8 cellular contexts compared by ENCODE assay signal in the genomic region with DNA sequence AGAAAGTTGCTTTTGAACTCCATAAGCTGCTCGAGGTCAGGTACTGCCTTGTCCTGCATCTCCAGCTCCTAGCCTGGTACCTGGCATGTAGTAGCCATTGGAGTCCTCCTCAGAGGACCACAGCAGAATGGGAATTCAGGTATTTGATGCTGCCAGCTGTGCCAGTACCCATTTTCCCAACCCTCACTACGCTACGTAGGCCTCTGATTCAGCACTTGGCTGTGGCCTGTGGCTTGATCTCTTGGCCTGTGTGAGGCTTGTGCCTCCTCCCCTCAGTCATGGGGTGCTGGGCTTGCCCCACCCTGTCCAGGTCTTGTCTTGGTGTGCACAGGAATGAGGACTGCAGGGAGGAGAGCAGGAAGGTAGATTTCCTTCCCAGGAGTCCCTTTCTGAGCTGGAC. TPM values are rescaled to one million over a fixed set of nuclear protein-coding genes. Genes with fewer than 3 reads are reported as not detected.
A peak's percentile ranks its signal among the peaks of the same experiment; 100 is the strongest.
DNase-seq lines count a peak whose midpoint lies in the region; ATAC-seq and TF ChIP-seq lines count a peak whose summit lies in the region.

No MANE protein-coding gene starts in this region.

- H3K4me3 ChIP-seq in gastroesophageal sphincter (no peak overlapping the region), aorta (ENCODE audit: low read length in 2 of 2) (no peak overlapping the region)

- intact Hi-C loops in aorta (cut with DNase I), result no loop called here

- peak overlapping the region in 2 of 4 donors; percentile 2 to 18 for H3K27ac ChIP-seq in gastroesophageal sphincter
- H3K27ac ChIP-seq in aorta (ENCODE audit: low read depth in 1 of 2, low read length in 2 of 2), result peak overlapping the region; percentile 84 to 96

- H3K27me3 ChIP-seq in gastroesophageal sphincter (no peaks in the 10 kb centered on the region), aorta (ENCODE audit: control insufficient read depth in 1 of 2, insufficient read depth in 2 of 2, low read length in 1 of 2) (no peaks in the 10 kb centered on the region)

- TF ChIP-seq POLR2A in gastroesophageal sphincter (IDR thresholded peaks at IDR 0.05), result no peak

- peaks cover 0 to 45% of the 10 kb centered on the region in 2 donors for H3K36me3 ChIP-seq in gastroesophageal sphincter
- H3K36me3 ChIP-seq in aorta (ENCODE audit: control insufficient read depth in 1 of 2, insufficient read depth in 2 of 2, low read length in 1 of 2), result no peaks in the 10 kb centered on the region

- peak; percentile 41 for ATAC-seq in GM19035 (IDR thresholded peaks at IDR 0.05; ENCODE audit: unreplicated experiment)
- peak; percentile 43 for ATAC-seq in HG03139 (IDR thresholded peaks at IDR 0.05; ENCODE audit: unreplicated experiment)
- peak; percentile 51 for ATAC-seq in gastroesophageal sphincter
- peak; percentile 59 for ATAC-seq in aorta (ENCODE audit: low FRiP score)

- no peaks in the 10 kb centered on the region for H3K9me3 ChIP-seq in gastroesophageal sphincter
- H3K9me3 ChIP-seq in aorta (ENCODE audit: control insufficient read depth, low read length), result no peaks in the 10 kb centered on the region

- peaks cover 0 to 52% (median 11%) of the 10 kb centered on the region in 3 donors for H3K4me1 ChIP-seq in gastroesophageal sphincter
- H3K4me1 ChIP-seq in aorta (ENCODE audit: control insufficient read depth in 1 of 2, insufficient read depth in 2 of 2, low read length in 2 of 2), result peaks cover 0 to 12% of the 10 kb centered on the region in 2 donors

- 50% methylated on average over 1 of the region's 3 CpGs; no CpG with 5 or more reads in 1 of the 2 donors for WGBS in gastroesophageal sphincter (ENCODE audit: low coverage in 1 of 2), 2 donors
- 11 to 18% methylated on average over 3 of the region's 3 CpGs for WGBS in aorta, 2 donors

- no peak for TF ChIP-seq EP300 in gastroesophageal sphincter (IDR thresholded peaks at IDR 0.05)

- no peak for TF ChIP-seq CTCF in gastroesophageal sphincter (IDR thresholded peaks at IDR 0.05)

- DNase-seq in AG08396 (ENCODE audit: low spot score) (peak; percentile 49), UCSD-AML1 (lab: John Stamatoyannopoulos, UW; ENCODE audit: unreplicated experiment) (peak; percentile 53), aorta (peak in 1 of 2 donors; percentile 69), amygdala (lab: John Stamatoyannopoulos, UW) (no peak)
- DNase-seq in activated CD4-positive, CD25-positive, alpha-beta regulatory T cell (lab: John Stamatoyannopoulos, UW), result no peak

RNA-seq across cellular contexts. Expression of a gene that starts 11.8 kb away (rescaled TPM):
- total RNA-seq in gastroesophageal sphincter (10 to 100 TPM; 19.5 to 27.1 (median 23.6) TPM), aorta (10 to 100 TPM; 48.7 to 60.4 TPM)
- 10 to 100 TPM in 1 of 2 donors, 1 to 10 TPM in 1; 8.6 to 12.5 TPM for polyA plus RNA-seq in aorta

Comparison
In these comparisons a context has a peak if more than half of its experiments do, and no peak if none do; other contexts are left out.
1. DNase-seq: peak in AG08396 (single experiment) and UCSD-AML1 (single experiment); none in activated CD4-positive, CD25-positive, alpha-beta regulatory T cell (0 of 4) and amygdala (0 of 56).
2. Peak in every context shown above with its lines, with median percentiles within 50 percentile points of each other: ATAC-seq.